1 cellular context compared by ENCODE assay signal in the genomic region with DNA sequence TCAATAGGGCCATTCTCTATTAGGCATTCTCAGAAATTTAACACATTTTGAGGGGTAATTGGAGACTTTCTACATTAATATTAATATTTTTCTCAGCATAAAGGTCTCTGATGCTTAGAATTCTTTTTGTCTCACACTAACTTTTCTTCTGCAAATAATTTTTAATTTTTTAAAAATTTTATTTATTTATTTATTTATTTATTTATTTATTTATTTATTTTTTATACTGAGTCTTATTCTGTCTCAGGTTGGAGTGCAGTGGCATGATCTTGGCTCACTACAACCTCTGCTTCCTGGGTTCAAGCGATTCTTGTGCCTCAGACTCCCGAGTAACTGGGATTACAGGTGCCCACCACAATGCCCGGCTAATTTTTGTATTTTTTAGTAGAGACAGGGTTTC.
TF ChIP-seq lines count a peak whose summit lies in the region.

No MANE protein-coding gene starts in this region.

TF ChIP-seq in HEK293, 187 proteins besides CTCF, POLR2A, EP300 and RAD21 (continued from another document):
- TF ChIP-seq, protein P1, sequence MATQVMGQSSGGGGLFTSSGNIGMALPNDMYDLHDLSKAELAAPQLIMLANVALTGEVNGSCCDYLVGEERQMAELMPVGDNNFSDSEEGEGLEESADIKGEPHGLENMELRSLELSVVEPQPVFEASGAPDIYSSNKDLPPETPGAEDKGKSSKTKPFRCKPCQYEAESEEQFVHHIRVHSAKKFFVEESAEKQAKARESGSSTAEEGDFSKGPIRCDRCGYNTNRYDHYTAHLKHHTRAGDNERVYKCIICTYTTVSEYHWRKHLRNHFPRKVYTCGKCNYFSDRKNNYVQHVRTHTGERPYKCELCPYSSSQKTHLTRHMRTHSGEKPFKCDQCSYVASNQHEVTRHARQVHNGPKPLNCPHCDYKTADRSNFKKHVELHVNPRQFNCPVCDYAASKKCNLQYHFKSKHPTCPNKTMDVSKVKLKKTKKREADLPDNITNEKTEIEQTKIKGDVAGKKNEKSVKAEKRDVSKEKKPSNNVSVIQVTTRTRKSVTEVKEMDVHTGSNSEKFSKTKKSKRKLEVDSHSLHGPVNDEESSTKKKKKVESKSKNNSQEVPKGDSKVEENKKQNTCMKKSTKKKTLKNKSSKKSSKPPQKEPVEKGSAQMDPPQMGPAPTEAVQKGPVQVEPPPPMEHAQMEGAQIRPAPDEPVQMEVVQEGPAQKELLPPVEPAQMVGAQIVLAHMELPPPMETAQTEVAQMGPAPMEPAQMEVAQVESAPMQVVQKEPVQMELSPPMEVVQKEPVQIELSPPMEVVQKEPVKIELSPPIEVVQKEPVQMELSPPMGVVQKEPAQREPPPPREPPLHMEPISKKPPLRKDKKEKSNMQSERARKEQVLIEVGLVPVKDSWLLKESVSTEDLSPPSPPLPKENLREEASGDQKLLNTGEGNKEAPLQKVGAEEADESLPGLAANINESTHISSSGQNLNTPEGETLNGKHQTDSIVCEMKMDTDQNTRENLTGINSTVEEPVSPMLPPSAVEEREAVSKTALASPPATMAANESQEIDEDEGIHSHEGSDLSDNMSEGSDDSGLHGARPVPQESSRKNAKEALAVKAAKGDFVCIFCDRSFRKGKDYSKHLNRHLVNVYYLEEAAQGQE (tag by site-specific recombination; IDR thresholded peaks at IDR 0.05), result peak; percentile 72; the same call in 1 of the 2 replicates
- TF ChIP-seq ZNF140 (tag by site-specific recombination; IDR thresholded peaks at IDR 0.05) (peak; percentile 58; the same call in 1 of the 2 replicates), ZXDB (tag by site-specific recombination; IDR thresholded peaks at IDR 0.05) (0 out of 2 replicates have a peak, but pooled peaks have one; percentile 27), ZNF654 (tag by site-specific recombination; IDR thresholded peaks at IDR 0.05; ENCODE audit: low read depth) (0 out of 2 replicates have a peak, but pooled peaks have one; percentile 18), ZNF560 (tag by site-specific recombination; IDR thresholded peaks at IDR 0.05; ENCODE audit: borderline replicate concordance) (0 out of 2 replicates have a peak, but pooled peaks have one; percentile 35), ZNF623 (tag by site-specific recombination; IDR thresholded peaks at IDR 0.05) (peak; percentile 66), ZNF555 (tag by site-specific recombination; conservative IDR thresholded peaks at IDR 0.05) (peak; percentile 88), ZBTB8A (tag by site-specific recombination; IDR thresholded peaks at IDR 0.05) (peak; percentile 75)
- TF ChIP-seq, protein P2, sequence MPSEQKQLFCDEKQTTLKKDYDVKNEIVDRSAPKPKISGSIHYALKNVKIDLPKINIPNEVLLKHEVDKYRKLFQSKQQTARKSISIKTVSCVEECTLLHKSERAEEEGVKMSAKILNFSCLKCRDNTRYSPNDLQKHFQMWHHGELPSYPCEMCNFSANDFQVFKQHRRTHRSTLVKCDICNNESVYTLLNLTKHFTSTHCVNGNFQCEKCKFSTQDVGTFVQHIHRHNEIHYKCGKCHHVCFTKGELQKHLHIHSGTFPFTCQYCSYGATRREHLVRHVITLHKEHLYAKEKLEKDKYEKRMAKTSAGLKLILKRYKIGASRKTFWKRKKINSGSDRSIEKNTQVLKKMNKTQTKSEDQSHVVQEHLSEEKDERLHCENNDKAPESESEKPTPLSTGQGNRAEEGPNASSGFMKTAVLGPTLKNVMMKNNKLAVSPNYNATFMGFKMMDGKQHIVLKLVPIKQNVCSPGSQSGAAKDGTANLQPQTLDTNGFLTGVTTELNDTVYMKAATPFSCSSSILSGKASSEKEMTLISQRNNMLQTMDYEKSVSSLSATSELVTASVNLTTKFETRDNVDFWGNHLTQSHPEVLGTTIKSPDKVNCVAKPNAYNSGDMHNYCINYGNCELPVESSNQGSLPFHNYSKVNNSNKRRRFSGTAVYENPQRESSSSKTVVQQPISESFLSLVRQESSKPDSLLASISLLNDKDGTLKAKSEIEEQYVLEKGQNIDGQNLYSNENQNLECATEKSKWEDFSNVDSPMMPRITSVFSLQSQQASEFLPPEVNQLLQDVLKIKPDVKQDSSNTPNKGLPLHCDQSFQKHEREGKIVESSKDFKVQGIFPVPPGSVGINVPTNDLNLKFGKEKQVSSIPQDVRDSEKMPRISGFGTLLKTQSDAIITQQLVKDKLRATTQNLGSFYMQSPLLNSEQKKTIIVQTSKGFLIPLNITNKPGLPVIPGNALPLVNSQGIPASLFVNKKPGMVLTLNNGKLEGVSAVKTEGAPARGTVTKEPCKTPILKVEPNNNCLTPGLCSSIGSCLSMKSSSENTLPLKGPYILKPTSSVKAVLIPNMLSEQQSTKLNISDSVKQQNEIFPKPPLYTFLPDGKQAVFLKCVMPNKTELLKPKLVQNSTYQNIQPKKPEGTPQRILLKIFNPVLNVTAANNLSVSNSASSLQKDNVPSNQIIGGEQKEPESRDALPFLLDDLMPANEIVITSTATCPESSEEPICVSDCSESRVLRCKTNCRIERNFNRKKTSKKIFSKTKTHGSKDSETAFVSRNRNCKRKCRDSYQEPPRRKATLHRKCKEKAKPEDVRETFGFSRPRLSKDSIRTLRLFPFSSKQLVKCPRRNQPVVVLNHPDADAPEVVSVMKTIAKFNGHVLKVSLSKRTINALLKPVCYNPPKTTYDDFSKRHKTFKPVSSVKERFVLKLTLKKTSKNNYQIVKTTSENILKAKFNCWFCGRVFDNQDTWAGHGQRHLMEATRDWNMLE (tag by site-specific recombination; conservative IDR thresholded peaks at IDR 0.05; ENCODE audit: low read depth), result peak; percentile 80
TF ChIP-seq in HEK293: peak in this region for 16; not testable (repeated sequence) for 171.
